ENCODE assay signal across 8 cellular contexts in genomic region chr11:61733120-61733978, GRCh38. TPM values are rescaled to one million over a fixed set of nuclear protein-coding genes. Genes with fewer than 3 reads are reported as not detected.
DNase-seq lines count a peak whose midpoint lies in the region; ATAC-seq and TF ChIP-seq lines count a peak whose summit lies in the region.

No MANE protein-coding gene starts in this region.

- no peak overlapping the region for H3K27ac ChIP-seq in CD4-positive, alpha-beta memory T cell (ENCODE audit: low read depth, low read length)

- H3K27me3 Mint-ChIP-seq in CD4-positive, alpha-beta memory T cell, result no peaks in the 10 kb centered on the region
- H3K27me3 Mint-ChIP-seq in activated T-cell treated with anti-CD3 and anti-CD28 coated beads, Interleukin-2, amount 50 U/mL, for 24 hours, result no peaks in the 10 kb centered on the region
- H3K27me3 Mint-ChIP-seq in naive thymus-derived CD8-positive, alpha-beta T cell, result no peaks in the 10 kb centered on the region
- peaks cover 11% of the 10 kb centered on the region for H3K27me3 Mint-ChIP-seq in stimulated activated memory B cell treated with anti-CD40 and anti-IgM and Interleukin-4, amounts not matched to agents 10 μg/mL and 1 μg/mL and 100 μg/mL, for 72 hours

- no peak for TF ChIP-seq EP300 in Ishikawa (IDR thresholded peaks at IDR 0.05; ENCODE audit: borderline replicate concordance)

- POLR2A ChIA-PET in CD4-positive, alpha-beta memory T cell (lab: Charles Lee; ENCODE audit: partially characterized antibody), result interaction anchor here (1.1 to 2.2 kb wide), 4 partner anchors 44 to 54 kb away, joined by 3 to 14 read pairs (median 6); no protein-coding TSS in a partner anchor
- POLR2A ChIA-PET in naive thymus-derived CD8-positive, alpha-beta T cell (lab: Charles Lee), result interaction anchor here (0.6 to 1.2 kb wide), 3 partner anchors 39 to 1083 kb away, joined by 3 to 8 read pairs (median 5); no protein-coding TSS in a partner anchor

- peaks cover 2 to 9% (median 5%) of the 10 kb centered on the region in 4 donors for H3K4me1 Mint-ChIP-seq in CD4-positive, alpha-beta memory T cell
- H3K4me1 Mint-ChIP-seq in activated T-cell treated with anti-CD3 and anti-CD28 coated beads, Interleukin-2, amount 50 U/mL, for 24 hours (ENCODE audit: low read depth), result peaks cover 2% of the 10 kb centered on the region
- peaks cover 1 to 7% (median 5%) of the 10 kb centered on the region in 4 donors for H3K4me1 Mint-ChIP-seq in naive thymus-derived CD8-positive, alpha-beta T cell
- H3K4me1 Mint-ChIP-seq in stimulated activated memory B cell treated with anti-CD40 and anti-IgM and Interleukin-4, amounts not matched to agents 10 μg/mL and 1 μg/mL and 100 μg/mL, for 72 hours, result peaks cover 10% of the 10 kb centered on the region

- intact Hi-C loops in CD4-positive, alpha-beta memory T cell (cut with micrococcal nuclease), result loop anchor here (1.0 to 5.0 kb wide), 4 partner anchors 36 to 95 kb away; partner anchors contain the start of gene DAGLA

- ATAC-seq in esophagus mucosa, result peak; percentile 83
- ATAC-seq in naive thymus-derived CD8-positive, alpha-beta T cell, result peak; percentile 99 to 100
- peak; percentile 80 for ATAC-seq in stimulated activated memory B cell treated with anti-CD40 and anti-IgM and Interleukin-4, amounts not matched to agents 10 μg/mL and 1 μg/mL and 100 μg/mL, for 72 hours

- no peaks in the 10 kb centered on the region for H3K27me3 ChIP-seq in CD4-positive, alpha-beta memory T cell (ENCODE audit: insufficient read depth, low read length)

- H3K36me3 ChIP-seq in CD4-positive, alpha-beta memory T cell (ENCODE audit: insufficient read depth, low read length), result no peaks in the 10 kb centered on the region

- peaks cover 0 to 2% of the 10 kb centered on the region in 2 donors for H3K36me3 Mint-ChIP-seq in CD4-positive, alpha-beta memory T cell
- no peaks in the 10 kb centered on the region for H3K36me3 Mint-ChIP-seq in activated T-cell treated with anti-CD3 and anti-CD28 coated beads, Interleukin-2, amount 50 U/mL, for 24 hours (ENCODE audit: low read depth)
- no peaks in the 10 kb centered on the region for H3K36me3 Mint-ChIP-seq in naive thymus-derived CD8-positive, alpha-beta T cell
- no peaks in the 10 kb centered on the region for H3K36me3 Mint-ChIP-seq in stimulated activated memory B cell treated with anti-CD40 and anti-IgM and Interleukin-4, amounts not matched to agents 10 μg/mL and 1 μg/mL and 100 μg/mL, for 72 hours

- H3K4me3 ChIP-seq in CD4-positive, alpha-beta memory T cell (ENCODE audit: low read length in 2 of 2), result no peak overlapping the region

- H3K27ac Mint-ChIP-seq in CD4-positive, alpha-beta memory T cell, result peak overlapping the region in 4 of 7 donors; percentile 84 to 90 (median 88)
- H3K27ac Mint-ChIP-seq in activated T-cell treated with anti-CD3 and anti-CD28 coated beads, Interleukin-2, amount 50 U/mL, for 24 hours, result no peak overlapping the region
- H3K27ac Mint-ChIP-seq in naive thymus-derived CD8-positive, alpha-beta T cell, result peak overlapping the region in 4 of 10 donors; percentile 9 to 87 (median 72)
- peak overlapping the region; percentile 56 for H3K27ac Mint-ChIP-seq in stimulated activated memory B cell treated with anti-CD40 and anti-IgM and Interleukin-4, amounts not matched to agents 10 μg/mL and 1 μg/mL and 100 μg/mL, for 72 hours

- no peaks in the 10 kb centered on the region for H3K9me3 Mint-ChIP-seq in CD4-positive, alpha-beta memory T cell
- no peaks in the 10 kb centered on the region for H3K9me3 Mint-ChIP-seq in activated T-cell treated with anti-CD3 and anti-CD28 coated beads, Interleukin-2, amount 50 U/mL, for 24 hours
- no peaks in the 10 kb centered on the region for H3K9me3 Mint-ChIP-seq in naive thymus-derived CD8-positive, alpha-beta T cell
- no peaks in the 10 kb centered on the region for H3K9me3 Mint-ChIP-seq in stimulated activated memory B cell treated with anti-CD40 and anti-IgM and Interleukin-4, amounts not matched to agents 10 μg/mL and 1 μg/mL and 100 μg/mL, for 72 hours

- H3K9me3 ChIP-seq in CD4-positive, alpha-beta memory T cell (ENCODE audit: control insufficient read depth in 1 of 2, low read length in 2 of 2), result no peaks in the 10 kb centered on the region

- DNase-seq in CD4-positive, alpha-beta memory T cell, result peak; percentile 80 to 85 (median 82)
- peak; percentile 95 for DNase-seq in GM20000 (ENCODE audit: low spot score)
- DNase-seq in OCI-M1 (lab: John Stamatoyannopoulos, UW), result peak; percentile 91
- peak; percentile 88 for DNase-seq in activated T-cell treated with anti-CD3 and anti-CD28 coated beads, Interleukin-2, amount 50 U/mL, for 24 hours
- peak; percentile 71 to 89 (median 80) for DNase-seq in naive thymus-derived CD8-positive, alpha-beta T cell

- H3K4me1 ChIP-seq in CD4-positive, alpha-beta memory T cell (ENCODE audit: insufficient read depth, low read length), result peaks cover 4% of the 10 kb centered on the region

- CTCF ChIA-PET in CD4-positive, alpha-beta memory T cell (lab: Charles Lee; ENCODE audit: partially characterized antibody), result interaction anchor here (0.7 to 4.3 kb wide), 35 partner anchors 8 to 348 kb away, joined by 3 to 64 read pairs (median 4); partner anchors contain the start of gene DAGLA

- TF ChIP-seq CTCF in GM20000 (IDR thresholded peaks at IDR 0.05; ENCODE audit: extremely low read depth, missing control alignments), result peak; percentile 98

- no peak overlapping the region for H3K4me3 Mint-ChIP-seq in CD4-positive, alpha-beta memory T cell
- no peak overlapping the region for H3K4me3 Mint-ChIP-seq in activated T-cell treated with anti-CD3 and anti-CD28 coated beads, Interleukin-2, amount 50 U/mL, for 24 hours
- H3K4me3 Mint-ChIP-seq in naive thymus-derived CD8-positive, alpha-beta T cell, result no peak overlapping the region
- no peak overlapping the region for H3K4me3 Mint-ChIP-seq in stimulated activated memory B cell treated with anti-CD40 and anti-IgM and Interleukin-4, amounts not matched to agents 10 μg/mL and 1 μg/mL and 100 μg/mL, for 72 hours

- peak; percentile 97 for TF ChIP-seq RAD21 in Ishikawa (IDR thresholded peaks at IDR 0.05; ENCODE audit: low read depth)

TF ChIP-seq in Ishikawa, 13 proteins besides CTCF, POLR2A, EP300 and RAD21:
- TF ChIP-seq USF1 (IDR thresholded peaks at IDR 0.05) (peak; percentile 99), YY1 (IDR thresholded peaks at IDR 0.05; ENCODE audit: low read depth) (no peak), MAX (IDR thresholded peaks at IDR 0.05) (peak; percentile 69)

RNA-seq across cellular contexts. Expression of gene MYRF, which starts 19.1 kb away (rescaled TPM):
- 1 to 10 TPM in 1 of 2 experiments, under 1 TPM in 1; 0.94 to 1.6 TPM for total RNA-seq in CD4-positive, alpha-beta memory T cell
- under 1 TPM; 0.44 to 0.83 TPM for polyA plus RNA-seq in CD4-positive, alpha-beta memory T cell
- total RNA-seq in esophagus mucosa, result 0.88 TPM
- under 1 TPM; 0.47 to 0.68 TPM for total RNA-seq in naive thymus-derived CD8-positive, alpha-beta T cell
- polyA plus RNA-seq in naive thymus-derived CD8-positive, alpha-beta T cell, result under 1 TPM in 2 of 3 donors, not detected in 1; 0.26 to 0.52 TPM

RNA-seq across cellular contexts. Expression of gene DAGLA, which starts 53.2 kb away (rescaled TPM):
- under 1 TPM; 0.30 to 0.44 TPM for total RNA-seq in CD4-positive, alpha-beta memory T cell
- polyA plus RNA-seq in CD4-positive, alpha-beta memory T cell, result under 1 TPM in 1 of 2 donors, not detected in 1; 0.52 TPM
- total RNA-seq in esophagus mucosa, result 2.3 TPM
- under 1 TPM; 0.08 to 0.13 TPM for total RNA-seq in naive thymus-derived CD8-positive, alpha-beta T cell
- not detected for polyA plus RNA-seq in naive thymus-derived CD8-positive, alpha-beta T cell

RNA-seq across cellular contexts. Expression of gene TMEM258, which starts 59.0 kb away (rescaled TPM):
- 100 to 1,000 TPM; 113 to 117 TPM for total RNA-seq in CD4-positive, alpha-beta memory T cell
- 100 to 1,000 TPM; 186 to 276 TPM for polyA plus RNA-seq in CD4-positive, alpha-beta memory T cell
- total RNA-seq in esophagus mucosa, result 90.9 TPM
- 10 to 100 TPM; 84.4 to 87.7 TPM for total RNA-seq in naive thymus-derived CD8-positive, alpha-beta T cell
- polyA plus RNA-seq in naive thymus-derived CD8-positive, alpha-beta T cell, result 100 to 1,000 TPM; 205 to 256 (median 225) TPM

RNA-seq across cellular contexts. Expression of gene FEN1, which starts 59.4 kb away (rescaled TPM):
- 1 to 10 TPM; 7.4 to 8.0 TPM for total RNA-seq in CD4-positive, alpha-beta memory T cell
- polyA plus RNA-seq in CD4-positive, alpha-beta memory T cell, result 10 to 100 TPM; 12.7 to 15.4 TPM
- 18.7 TPM for total RNA-seq in esophagus mucosa
- 1 to 10 TPM; 8.3 to 8.6 TPM for total RNA-seq in naive thymus-derived CD8-positive, alpha-beta T cell
- 10 to 100 TPM in 2 of 3 donors, 1 to 10 TPM in 1; 10.0 to 13.1 (median 10.2) TPM for polyA plus RNA-seq in naive thymus-derived CD8-positive, alpha-beta T cell
